Comparison of ENCODE assay signal across 17 cellular contexts in genomic region chr14:52876311-52876710, GRCh38.
DNase-seq lines count a peak whose midpoint lies in the region; ATAC-seq and TF ChIP-seq lines count a peak whose summit lies in the region.
"Had no signal": no experiment of that assay in that cellular context is flagged by ENCODE, and none has a peak within 500 bp of the region (broad histone marks: within the 10 kb centered on the region; RNA-seq: fewer than 3 reads in every experiment).

No MANE protein-coding gene starts in this region.

- no peak overlapping the region for H4K91ac ChIP-seq in H9 (ENCODE audit: insufficient read length, low read depth, low read length)

- no peaks in the 10 kb centered on the region for H3K9me3 Mint-ChIP-seq in H9
- no peaks in the 10 kb centered on the region for H3K9me3 Mint-ChIP-seq in activated T-cell treated with anti-CD3 and anti-CD28 coated beads, Interleukin-2, amount 50 U/mL, for 72 hours
- H3K9me3 Mint-ChIP-seq: activated naive CD4-positive, alpha-beta T cell treated with anti-CD3 and anti-CD28 coated beads, Interleukin-2, amount 50 U/mL, for 72 hours; T-cell had no signal

- H2AFZ ChIP-seq in H9 (ENCODE audit: low read length), result no peak overlapping the region

- no peaks in the 10 kb centered on the region for H3K9me3 ChIP-seq in H9 (ENCODE audit: control insufficient read depth, low read depth, low read length)
- no peaks in the 10 kb centered on the region for H3K9me3 ChIP-seq in ascending aorta

- H3K27me3 Mint-ChIP-seq in H9 (ENCODE audit: low read depth), result no peaks in the 10 kb centered on the region
- no peaks in the 10 kb centered on the region for H3K27me3 Mint-ChIP-seq in activated T-cell treated with anti-CD3 and anti-CD28 coated beads, Interleukin-2, amount 50 U/mL, for 72 hours (ENCODE audit: low read depth)

- intact Hi-C loops in ascending aorta (cut with DNase I), result loop anchor here (5.0 kb wide), 1 partner anchor 54 kb away; no protein-coding TSS in a partner anchor

- no peaks in the 10 kb centered on the region for H3K23me2 ChIP-seq in H9 (ENCODE audit: insufficient read length, low read depth, low read length, poor library complexity, severe bottlenecking)

- no peak overlapping the region for H2BK15ac ChIP-seq in H9 (ENCODE audit: low read depth, low read length)

- H3K36me3 Mint-ChIP-seq in H9 (ENCODE audit: insufficient read depth in 1 of 3, low read depth in 3 of 3), result peaks cover 19 to 66% (median 53%) of the 10 kb centered on the region in 3 experiments; a peak in 6 of 7 replicates
- H3K36me3 Mint-ChIP-seq in activated T-cell treated with anti-CD3 and anti-CD28 coated beads, Interleukin-2, amount 50 U/mL, for 72 hours (ENCODE audit: insufficient read depth in 2 of 2), result no peaks in the 10 kb centered on the region
- H3K36me3 Mint-ChIP-seq: activated naive CD4-positive, alpha-beta T cell treated with anti-CD3 and anti-CD28 coated beads, Interleukin-2, amount 50 U/mL, for 72 hours; T-cell had no signal

- H3K79me2 ChIP-seq in H9 (ENCODE audit: insufficient read depth, low read length), result no peaks in the 10 kb centered on the region

- peaks cover 6% of the 10 kb centered on the region; the same call in 1 of the 2 replicates for H3K4me1 ChIP-seq in H9 (ENCODE audit: insufficient read depth, low read length)
- peaks cover 0 to 38% of the 10 kb centered on the region in 2 donors for H3K4me1 ChIP-seq in ascending aorta

- no peak for DNase-seq in H9
- DNase-seq in ascending aorta (ENCODE audit: low spot score in 2 of 2), result no peak
- DNase-seq in foreskin fibroblast, result peak; percentile 37 to 65
- peak; percentile 37 for DNase-seq in renal cortical epithelial cell (ENCODE audit: low read depth)
- DNase-seq in activated T-cell treated with anti-CD3 and anti-CD28 coated beads, Interleukin-2, amount 50 U/mL, for 72 hours, result no peak
- no peak for DNase-seq in MV-4-11 (lab: John Stamatoyannopoulos, UW)
- no peak for DNase-seq in 8988T
- DNase-seq in NCI-H1436 (lab: John Stamatoyannopoulos, UW), result no peak
- DNase-seq: activated CD8-positive, alpha-beta memory T cell treated with anti-CD3 and anti-CD28 coated beads, Interleukin-2, amount 50 U/mL, for 4 hours; C1 segment of cervical spinal cord; DMS79 treated with DMSO at 0.1 percent for 48 hours; NCI-H510A treated with DMSO at 0.1 percent for 48 hours; retina; T-cell had no signal

- no peak overlapping the region for H4K8ac ChIP-seq in H9 (replicated peaks; ENCODE audit: insufficient read length, low read depth, low read length)

- WGBS in H9 (ENCODE audit: extremely low coverage, insufficient read length, low lambda C conversion rate), result no CpG with 5 or more reads among the region's 1 CpG

- no peak for TF ChIP-seq CTCF in H9 (conservative IDR thresholded peaks at IDR 0.05)
- TF ChIP-seq CTCF in ascending aorta (IDR thresholded peaks at IDR 0.05), result no peak
- TF ChIP-seq CTCF in foreskin fibroblast (IDR thresholded peaks at IDR 0.05; ENCODE audit: low read depth, low read length), result no peak

- no peak overlapping the region for H2BK120ac ChIP-seq in H9 (ENCODE audit: low read depth, low read length, poor library complexity, severe bottlenecking)

- H3K23ac ChIP-seq in H9 (ENCODE audit: insufficient read length, low read depth, low read length), result no peak overlapping the region

- no peak overlapping the region for H2BK5ac ChIP-seq in H9 (ENCODE audit: insufficient read length, low read length)

- H2BK20ac ChIP-seq in H9 (ENCODE audit: low read depth, low read length, poor library complexity, severe bottlenecking), result no peak overlapping the region

- no peak overlapping the region for H3K4ac ChIP-seq in H9 (ENCODE audit: low read depth, low read length)

- no peak overlapping the region for H2AK5ac ChIP-seq in H9 (ENCODE audit: insufficient read length, low read length)

- H3K27me3 ChIP-seq in H9 (ENCODE audit: insufficient read depth, low read length), result no peaks in the 10 kb centered on the region
- H3K27me3 ChIP-seq in ascending aorta, result no peaks in the 10 kb centered on the region

- H3K79me1 ChIP-seq in H9 (ENCODE audit: insufficient read depth, low read depth, low read length, poor library complexity, severe bottlenecking), result no peaks in the 10 kb centered on the region

- no peak overlapping the region for H3T11ph ChIP-seq in H9 (ENCODE audit: low read length)

- no peak overlapping the region for H3K4me2 ChIP-seq in H9 (ENCODE audit: insufficient read depth, insufficient read length, low read length)

- H3K27ac Mint-ChIP-seq in H9, result peak overlapping the region; percentile 25 to 95 (median 27); a peak in 5 of 7 replicates
- no peak overlapping the region for H3K27ac Mint-ChIP-seq in activated T-cell treated with anti-CD3 and anti-CD28 coated beads, Interleukin-2, amount 50 U/mL, for 72 hours
- H3K27ac Mint-ChIP-seq: activated naive CD4-positive, alpha-beta T cell treated with anti-CD3 and anti-CD28 coated beads, Interleukin-2, amount 50 U/mL, for 72 hours; T-cell had no signal

- H2BK12ac ChIP-seq in H9 (ENCODE audit: insufficient read length, low read depth, low read length), result no peak overlapping the region

- no peak overlapping the region for H3K27ac ChIP-seq in H9 (ENCODE audit: insufficient read length, low read depth, low read length)
- peak overlapping the region; percentile 52 to 72 for H3K27ac ChIP-seq in ascending aorta

- no peak overlapping the region for H3K9ac ChIP-seq in H9 (ENCODE audit: extremely low read depth, insufficient read length, low read length)

- H3K4me3 ChIP-seq in ascending aorta (no peak overlapping the region), foreskin fibroblast (ENCODE audit: low read depth in 1 of 2, low read length in 2 of 2) (no peak overlapping the region)
- H3K4me3 ChIP-seq: K562 had no signal

- peaks cover 45 to 54% of the 10 kb centered on the region in 2 experiments for H3K4me1 Mint-ChIP-seq in H9
- no peaks in the 10 kb centered on the region for H3K4me1 Mint-ChIP-seq in activated T-cell treated with anti-CD3 and anti-CD28 coated beads, Interleukin-2, amount 50 U/mL, for 72 hours (ENCODE audit: low read depth)
- H3K4me1 Mint-ChIP-seq: T-cell had no signal

- no peaks in the 10 kb centered on the region for H4K20me1 ChIP-seq in H9 (ENCODE audit: control insufficient read depth, insufficient read depth, insufficient read length)

- H3K36me3 ChIP-seq in ascending aorta, result peaks cover 34 to 53% of the 10 kb centered on the region in 2 donors

- no peak overlapping the region for H3K18ac ChIP-seq in H9 (ENCODE audit: insufficient read length, low read depth, low read length)

- H3K14ac ChIP-seq in H9 (ENCODE audit: insufficient read depth, low read length), result no peak overlapping the region

- H4K5ac ChIP-seq in H9 (ENCODE audit: insufficient read length, low read depth, low read length), result no peak overlapping the region

- no peak overlapping the region for H3K56ac ChIP-seq in H9 (ENCODE audit: insufficient read length, low read depth, low read length)

- ATAC-seq in activated T-cell treated with anti-CD3 and anti-CD28 coated beads, Interleukin-2, amount 50 U/mL, for 72 hours (replicated peaks in 1 of 2), result no peak
- ATAC-seq: activated naive CD4-positive, alpha-beta T cell treated with anti-CD3 and anti-CD28 coated beads, Interleukin-2, amount 50 U/mL, for 72 hours; esophagus mucosa; K562; T-cell had no signal

- H3K4me3 Mint-ChIP-seq in H9, result no peak overlapping the region
- H3K4me3 Mint-ChIP-seq in activated T-cell treated with anti-CD3 and anti-CD28 coated beads, Interleukin-2, amount 50 U/mL, for 72 hours, result no peak overlapping the region
- H3K4me3 Mint-ChIP-seq: T-cell had no signal

Comparison
In these comparisons a context has a peak if more than half of its experiments do, and no peak if none do; other contexts are left out.
1. DNase-seq: peak in foreskin fibroblast (2 of 2) and renal cortical epithelial cell (single experiment); none in H9 (single experiment), ascending aorta (0 of 2), activated T-cell treated with anti-CD3 and anti-CD28 coated beads, Interleukin-2, amount 50 U/mL, for 72 hours (0 of 2), MV-4-11 (single experiment), 8988T (single experiment) and NCI-H1436 (single experiment).